9 cellular contexts compared by ENCODE assay signal in the genomic region with DNA sequence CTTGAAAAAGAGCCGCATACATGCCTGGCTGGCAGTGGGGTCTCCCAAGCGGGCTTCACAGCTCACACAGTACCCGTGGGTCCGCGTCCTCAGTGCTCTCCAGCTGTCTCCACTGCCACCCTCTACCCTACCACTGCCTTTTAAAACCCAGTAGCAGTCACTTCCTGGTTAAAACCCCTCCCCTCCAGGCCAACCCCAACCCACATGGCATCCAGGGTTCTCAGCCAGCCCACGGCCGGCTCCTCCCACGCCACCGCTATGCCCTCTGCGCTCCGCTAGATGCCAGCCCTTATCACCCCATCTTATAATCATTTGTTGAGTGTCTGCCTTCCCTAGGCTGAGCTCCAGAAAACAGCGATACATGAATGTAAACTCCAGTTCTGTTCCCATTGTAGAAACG. TPM values are rescaled to one million over a fixed set of nuclear protein-coding genes. Genes with fewer than 3 reads are reported as not detected.
"Had no signal": no experiment of that assay in that cellular context is flagged by ENCODE, and none has a peak within 500 bp of the region (broad histone marks: within the 10 kb centered on the region; RNA-seq: fewer than 3 reads in every experiment).

No MANE protein-coding gene starts in this region.

RNA-seq across cellular contexts. Expression of gene TMEM191B, which starts 47.0 kb away (rescaled TPM):
- total RNA-seq: psoas muscle, smooth muscle cell, subcutaneous adipose tissue had no signal
- polyA plus RNA-seq: psoas muscle had no signal

RNA-seq across cellular contexts. Expression of gene GGTLC3, which starts 56.6 kb away (rescaled TPM):
- total RNA-seq: activated CD8-positive, alpha-beta memory T cell treated with anti-CD3 and anti-CD28 coated beads for 36 hours; colonic mucosa; epithelial cell of proximal tubule; frontal cortex; lower leg skin; osteocyte; psoas muscle; smooth muscle cell; subcutaneous adipose tissue had no signal
- polyA plus RNA-seq: psoas muscle, smooth muscle cell had no signal
